ENCODE assay signal across 22 cellular contexts in genomic region chr1:205169248-205169647, GRCh38.
"Had no signal": no experiment of that assay in that cellular context is flagged by ENCODE, and none has a peak within 500 bp of the region (broad histone marks: within the 10 kb centered on the region; RNA-seq: fewer than 3 reads in every experiment).

No MANE protein-coding gene starts in this region.

- H3K27me3 ChIP-seq: esophagus muscularis mucosa, hepatocyte, right atrium auricular region, sigmoid colon, stomach, transverse colon had no signal

- H3K4me3 Mint-ChIP-seq: central memory CD8-positive, alpha-beta T cell; dendritic cell treated with granulocyte-macrophage colony-stimulating factor and Interleukin-4, amounts not matched to agents 40 ng/mL and 50 ng/mL, for 4 days; effector memory CD8-positive, alpha-beta T cell; naive B cell; nephron had no signal

- H2AFZ ChIP-seq: hepatocyte had no signal

- H3K4me3 ChIP-seq: esophagus muscularis mucosa, hepatocyte, left ventricle myocardium inferior, lower lobe of right lung, right atrium auricular region, sigmoid colon, skin epidermis, stomach, thoracic aorta, transverse colon had no signal

- FAIRE-seq: colon, kidney had no signal

- H3K9me3 ChIP-seq: esophagus muscularis mucosa, left ventricle myocardium inferior, lower lobe of right lung, right atrium auricular region, sigmoid colon, stomach, thoracic aorta, transverse colon had no signal

- H3K27ac ChIP-seq: epithelial cell of prostate, esophagus muscularis mucosa, hepatocyte, left ventricle myocardium inferior, lower lobe of right lung, right atrium auricular region, sigmoid colon, skin epidermis, stomach, thoracic aorta, transverse colon had no signal

- H3K4me1 ChIP-seq: left ventricle myocardium inferior, lower lobe of right lung, right atrium auricular region, transverse colon had no signal

- ATAC-seq: effector memory CD8-positive, alpha-beta T cell; left cardiac atrium; lower lobe of right lung had no signal

- H3K27ac Mint-ChIP-seq: dendritic cell treated with granulocyte-macrophage colony-stimulating factor and Interleukin-4, amounts not matched to agents 40 ng/mL and 50 ng/mL, for 4 days; effector memory CD8-positive, alpha-beta T cell; nephron had no signal

- H3K27me3 Mint-ChIP-seq: central memory CD8-positive, alpha-beta T cell; dendritic cell treated with granulocyte-macrophage colony-stimulating factor and Interleukin-4, amounts not matched to agents 40 ng/mL and 50 ng/mL, for 4 days; effector memory CD8-positive, alpha-beta T cell; naive B cell had no signal

- DNase-seq: effector memory CD8-positive, alpha-beta T cell; head of caudate nucleus; kidney; left cardiac atrium; left ventricle myocardium inferior; lower lobe of right lung; mesendoderm; naive B cell; sigmoid colon; stimulated activated CD4-positive, alpha-beta T cell treated with anti-CD3 and anti-CD28 coated beads, Interleukin-12 subunit alpha, Interleukin-12 subunit beta, amount 100 ng/mL, for 4 hours; stomach; transverse colon had no signal

- H3K9me3 Mint-ChIP-seq: central memory CD8-positive, alpha-beta T cell; dendritic cell treated with granulocyte-macrophage colony-stimulating factor and Interleukin-4, amounts not matched to agents 40 ng/mL and 50 ng/mL, for 4 days; effector memory CD8-positive, alpha-beta T cell; naive B cell; nephron had no signal

- H3K4me2 ChIP-seq: hepatocyte had no signal
